In the genomic region with DNA sequence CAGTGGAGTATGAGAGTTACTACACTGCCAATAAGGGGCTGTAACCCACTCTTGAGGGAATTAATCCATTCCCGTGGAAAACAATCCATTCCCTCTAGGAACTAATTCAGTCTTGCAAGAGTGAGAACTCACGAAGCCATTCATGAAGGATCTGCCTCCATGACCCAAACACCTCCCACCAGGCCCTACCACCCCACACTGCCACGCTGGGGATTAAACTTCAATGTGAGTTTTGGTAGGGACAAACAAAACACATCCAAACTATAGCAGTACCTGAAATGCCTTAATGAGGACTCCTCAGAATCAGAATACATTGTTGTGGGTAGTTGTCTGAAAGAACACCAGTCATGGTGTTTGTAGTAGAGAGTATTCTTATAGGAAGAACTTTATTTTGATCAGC, we compare ENCODE assay signal across 36 cellular contexts. TPM values are rescaled to one million over a fixed set of nuclear protein-coding genes. Genes with fewer than 3 reads are reported as not detected.
"Had no signal": no experiment of that assay in that cellular context is flagged by ENCODE, and none has a peak within 500 bp of the region (broad histone marks: within the 10 kb centered on the region; RNA-seq: fewer than 3 reads in every experiment).

No MANE protein-coding gene starts in this region.

- H3K27me3 ChIP-seq: MG63 had no signal

- H3K9me3 ChIP-seq: MG63 had no signal

- H3K4me3 ChIP-seq: MG63 had no signal

- DNase-seq: Karpas-422, Kasumi-1, MG63, MM.1S, MV-4-11, NCI-H1048, NCI-H1092, NCI-H1092 treated with DMSO at 0.1 percent for 48 hours, NCI-H1105, NCI-H1105 treated with DMSO at 0.1 percent for 48 hours, NCI-H1417 treated with DMSO at 0.1 percent for 48 hours, NCI-H1436, NCI-H1436 treated with DMSO at 0.1 percent for 48 hours, NCI-H146, NCI-H1694, NCI-H1694 treated with DMSO at 0.1 percent for 48 hours, NCI-H187, NCI-H187 treated with DMSO at 0.1 percent for 48 hours, NCI-H1930, NCI-H2029, NCI-H2029 treated with DMSO at 0.1 percent for 48 hours, NCI-H2081, NCI-H2081 treated with DMSO at 0.1 percent for 48 hours, NCI-H2107, NCI-H2171, NCI-H2171 treated with DMSO at 0.1 percent for 48 hours, NCI-H226, NCI-H345, NCI-H446, NCI-H446 treated with DMSO at 0.1 percent for 48 hours, NCI-H510A, NCI-H510A treated with DMSO at 0.1 percent for 48 hours had no signal

- H3K36me3 ChIP-seq: MG63 had no signal

RNA-seq across cellular contexts. Expression of a gene that starts 19.2 kb away (rescaled TPM):
- total RNA-seq: LHCN-M2, M059J, MCF 10A, NCI-H460 had no signal
